In the genomic region with DNA sequence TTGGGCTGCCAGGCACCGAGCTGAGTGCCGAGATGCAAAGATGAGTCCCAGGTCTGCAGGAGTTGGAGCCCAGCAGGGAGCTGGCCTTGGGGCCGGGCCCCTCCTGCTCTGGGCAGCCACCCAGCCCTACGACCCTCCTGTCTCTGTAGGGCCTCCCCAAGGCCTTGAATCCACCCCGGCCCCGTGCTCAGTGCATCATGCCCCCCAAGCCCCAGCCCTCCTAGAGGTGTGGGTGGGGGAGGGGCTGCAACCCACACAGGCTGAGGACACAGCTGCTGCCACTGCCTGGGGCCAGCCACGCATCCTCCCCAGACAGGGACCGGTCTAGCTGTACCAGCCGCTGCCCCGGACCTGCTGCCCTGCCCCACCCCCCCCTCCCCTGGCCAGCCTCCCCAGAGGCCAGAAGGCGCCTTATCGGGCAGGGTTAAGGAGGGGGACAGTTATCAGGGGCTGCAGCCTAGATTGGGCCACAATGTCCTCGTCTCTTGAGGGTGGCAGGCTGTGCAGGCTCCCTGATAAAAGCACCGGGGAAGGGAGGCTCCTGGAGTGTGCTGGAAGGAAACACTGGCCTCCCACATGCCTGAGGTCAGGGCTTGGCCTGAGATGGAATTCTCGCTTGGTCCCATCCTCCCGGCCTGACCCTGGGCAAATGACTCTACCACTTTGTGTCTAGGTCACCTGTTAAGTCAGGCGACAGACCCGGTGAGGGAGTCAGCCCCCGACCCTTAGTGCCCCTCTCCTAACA, we compare ENCODE assay signal across 11 cellular contexts. TPM values are rescaled to one million over a fixed set of nuclear protein-coding genes. Genes with fewer than 3 reads are reported as not detected.
A peak's percentile ranks its signal among the peaks of the same experiment; 100 is the strongest.
DNase-seq lines count a peak whose midpoint lies in the region; TF ChIP-seq lines count a peak whose summit lies in the region.
"Had no signal": no experiment of that assay in that cellular context is flagged by ENCODE, and none has a peak within 500 bp of the region (broad histone marks: within the 10 kb centered on the region; RNA-seq: fewer than 3 reads in every experiment).

No MANE protein-coding gene starts in this region.

- peaks cover 3% of the 10 kb centered on the region for H4K20me1 ChIP-seq in osteoblast (ENCODE audit: insufficient read depth, low read length)

- DNase-seq in HK-2 (ENCODE audit: unreplicated experiment) (peak; percentile 37), choroid plexus epithelial cell (ENCODE audit: low read depth) (peak; percentile 30), osteoblast (ENCODE audit: insufficient read length, low spot score, missing footprints) (peak; percentile 97), SKM-1 treated with dmso at 0.1 percent for 144 hours (lab: John Stamatoyannopoulos, UW; ENCODE audit: unreplicated experiment) (no peak), DMS53 (lab: John Stamatoyannopoulos, UW) (no peak)
- no peak for DNase-seq in stimulated activated CD4-positive, alpha-beta T cell treated with anti-CD3 and anti-CD28 coated beads, Interleukin-12 subunit alpha, Interleukin-12 subunit beta, amount 100 ng/mL, for 4 hours
- DNase-seq: activated CD4-positive, CD25-positive, alpha-beta regulatory T cell treated with anti-CD3 and anti-CD28 coated beads, Interleukin-2, amount 50 U/mL, for 72 hours; COR-L47; NCI-H2171 treated with DMSO at 0.1 percent for 48 hours; stimulated activated CD4-positive, alpha-beta T cell treated with anti-CD3 and anti-CD28 coated beads, Interleukin-4, amount 100 ng/mL, for 1 hour had no signal

- peaks cover 8% of the 10 kb centered on the region for H3K36me3 ChIP-seq in osteoblast (ENCODE audit: insufficient read depth, low read length)

- peaks cover 15% of the 10 kb centered on the region for H3K4me1 ChIP-seq in osteoblast (ENCODE audit: insufficient read depth, low read length)

- peak overlapping the region; percentile 68 for H3K4me2 ChIP-seq in osteoblast (ENCODE audit: insufficient read depth, low read length)

- H3K27ac ChIP-seq in osteoblast (ENCODE audit: low read depth, low read length): no peak overlapping the region

- no peaks in the 10 kb centered on the region for H3K9me3 ChIP-seq in osteoblast (ENCODE audit: low read depth, low read length)

- no peak overlapping the region for H2AFZ ChIP-seq in osteoblast (ENCODE audit: low read length)

- no peaks in the 10 kb centered on the region for H3K79me2 ChIP-seq in osteoblast (ENCODE audit: insufficient read depth, low read length)

- H3K27me3 ChIP-seq in osteoblast (ENCODE audit: insufficient read depth, low read length): peaks cover 15% of the 10 kb centered on the region

- TF ChIP-seq CTCF in choroid plexus epithelial cell (conservative IDR thresholded peaks at IDR 0.05; ENCODE audit: low read depth, low read length) (no peak), osteoblast (IDR thresholded peaks at IDR 0.05; ENCODE audit: extremely low read depth, low read depth, low read length) (no peak)

- H3K4me3 ChIP-seq in choroid plexus epithelial cell (ENCODE audit: low read depth, low read length) (no peak overlapping the region), osteoblast (ENCODE audit: insufficient read depth, low read length) (no peak overlapping the region)

RNA-seq across cellular contexts. Expression of gene SMIM1, which starts 2.1 kb away (rescaled TPM):
- total RNA-seq in osteoblast: not detected in 2 replicates

RNA-seq across cellular contexts. Expression of gene LRRC47, which starts 21.6 kb away (rescaled TPM):
- 24.5 and 30.0 TPM in 2 replicates for total RNA-seq in osteoblast

RNA-seq across cellular contexts. Expression of gene CCDC27, which starts 22.4 kb away (rescaled TPM):
- not detected in 2 replicates for total RNA-seq in osteoblast
- total RNA-seq: omental fat pad had no signal

Comparison
In these comparisons a context has a peak if more than half of its experiments do, and no peak if none do; other contexts are left out.
1. DNase-seq: peak in HK-2 (single experiment), choroid plexus epithelial cell (single experiment) and osteoblast (single experiment); none in SKM-1 treated with dmso at 0.1 percent for 144 hours (single experiment), DMS53 (single experiment) and stimulated activated CD4-positive, alpha-beta T cell treated with anti-CD3 and anti-CD28 coated beads, Interleukin-12 subunit alpha, Interleukin-12 subunit beta, amount 100 ng/mL, for 4 hours (single experiment).